In the genomic region with DNA sequence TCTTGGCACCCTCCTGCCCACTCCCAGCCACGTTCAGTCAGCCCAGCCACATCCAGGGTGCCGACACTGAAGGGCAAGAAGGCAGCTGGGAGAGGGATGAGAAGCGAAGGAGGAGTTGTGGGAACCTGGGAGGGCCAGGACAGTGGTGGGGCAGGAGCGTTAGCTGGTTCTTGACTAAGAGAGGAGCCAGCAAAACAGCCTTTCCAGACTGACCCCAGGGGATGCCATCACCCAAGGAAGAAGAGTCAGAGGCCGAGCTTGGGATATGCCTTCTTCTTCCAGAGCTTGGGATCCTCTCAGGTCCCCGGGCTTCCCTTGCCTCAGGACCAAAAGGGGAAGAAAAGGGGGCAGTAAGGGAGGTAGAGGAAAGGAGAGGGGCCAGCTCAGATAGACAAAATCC, we compare ENCODE assay signal across 13 cellular contexts.
"Had no signal": no experiment of that assay in that cellular context is flagged by ENCODE, and none has a peak within 500 bp of the region (broad histone marks: within the 10 kb centered on the region; RNA-seq: fewer than 3 reads in every experiment).

No MANE protein-coding gene starts in this region.

- H3K4me3 ChIP-seq: neural progenitor cell had no signal

- H3K4me1 Mint-ChIP-seq: memory B cell had no signal

- H3K36me3 Mint-ChIP-seq: memory B cell; neural progenitor cell; stimulated activated memory B cell treated with anti-CD40 and anti-IgM and Interleukin-4, amounts not matched to agents 10 μg/mL and 1 μg/mL and 100 μg/mL, for 72 hours had no signal

- ATAC-seq: activated CD4-positive, CD25-positive, alpha-beta regulatory T cell treated with anti-CD3 and anti-CD28 coated beads, Interleukin-2, amount 50 U/mL, for 24 hours; effector memory CD8-positive, alpha-beta T cell had no signal

- H3K9me3 Mint-ChIP-seq: activated naive CD4-positive, alpha-beta T cell treated with anti-CD3 and anti-CD28 coated beads for 36 hours; effector memory CD8-positive, alpha-beta T cell; memory B cell; neural progenitor cell; stimulated activated memory B cell treated with anti-CD40 and anti-IgM and Interleukin-4, amounts not matched to agents 10 μg/mL and 1 μg/mL and 100 μg/mL, for 72 hours; T-helper 1 cell treated with Interleukin-12 subunit alpha and Interleukin-12 subunit beta and Interleukin-4 antibody, amounts not matched to agents 30 μg/mL and 1 μg/mL, for 36 hours had no signal

- H3K36me3 ChIP-seq: neural progenitor cell had no signal

- H3K9ac ChIP-seq: neural progenitor cell had no signal

- DNase-seq: activated CD4-positive, alpha-beta T cell treated with anti-CD3 and anti-CD28 coated beads, Interleukin-2, amount 50 U/mL, for 4 hours; activated naive CD4-positive, alpha-beta T cell treated with anti-CD3 and anti-CD28 coated beads for 36 hours; caudate nucleus; effector memory CD8-positive, alpha-beta T cell; SHP77 treated with DMSO at 0.1 percent for 48 hours; small intestine; substantia nigra; trophoblast cell had no signal

- H3K27ac ChIP-seq: neural progenitor cell had no signal

- H3K27me3 ChIP-seq: neural progenitor cell had no signal

- H3K27ac Mint-ChIP-seq: activated naive CD4-positive, alpha-beta T cell treated with anti-CD3 and anti-CD28 coated beads for 36 hours; effector memory CD8-positive, alpha-beta T cell; memory B cell; neural progenitor cell; stimulated activated memory B cell treated with anti-CD40 and anti-IgM and Interleukin-4, amounts not matched to agents 10 μg/mL and 1 μg/mL and 100 μg/mL, for 72 hours; T-helper 1 cell treated with Interleukin-12 subunit alpha and Interleukin-12 subunit beta and Interleukin-4 antibody, amounts not matched to agents 30 μg/mL and 1 μg/mL, for 36 hours had no signal

- H3K4me3 Mint-ChIP-seq: activated naive CD4-positive, alpha-beta T cell treated with anti-CD3 and anti-CD28 coated beads for 36 hours; effector memory CD8-positive, alpha-beta T cell; memory B cell; neural progenitor cell; stimulated activated memory B cell treated with anti-CD40 and anti-IgM and Interleukin-4, amounts not matched to agents 10 μg/mL and 1 μg/mL and 100 μg/mL, for 72 hours; T-helper 1 cell treated with Interleukin-12 subunit alpha and Interleukin-12 subunit beta and Interleukin-4 antibody, amounts not matched to agents 30 μg/mL and 1 μg/mL, for 36 hours had no signal

- H3K27me3 Mint-ChIP-seq: memory B cell; stimulated activated memory B cell treated with anti-CD40 and anti-IgM and Interleukin-4, amounts not matched to agents 10 μg/mL and 1 μg/mL and 100 μg/mL, for 72 hours had no signal
